31 cellular contexts compared by ENCODE assay signal in genomic region chr20:32888636-32889035, GRCh38. TPM values are rescaled to one million over a fixed set of nuclear protein-coding genes. Genes with fewer than 3 reads are reported as not detected.
"Had no signal": no experiment of that assay in that cellular context is flagged by ENCODE, and none has a peak within 500 bp of the region (broad histone marks: within the 10 kb centered on the region; RNA-seq: fewer than 3 reads in every experiment).

No MANE protein-coding gene starts in this region.

- H3K27me3 Mint-ChIP-seq: activated CD4-positive, alpha-beta T cell treated with anti-CD3 and anti-CD28 coated beads, Interleukin-2, amount 10 ng/mL, durations not matched to agents 7 days and 5 days; activated CD8-positive, alpha-beta T cell treated with anti-CD3 and anti-CD28 coated beads for 36 hours; activated T-helper 17 cell treated with anti-CD3 and anti-CD28 coated beads, Interleukin-2, amount 50 U/mL, for 72 hours; dendritic cell treated with granulocyte-macrophage colony-stimulating factor and Interleukin-4, amounts not matched to agents 40 ng/mL and 50 ng/mL, for 4 days; progenitor cell of endocrine pancreas; stimulated activated naive CD8-positive, alpha-beta T cell treated with anti-CD3 and anti-CD28 coated beads, Interleukin-15, Interleukin-2, amounts not matched to agents 100 ng/mL and 50 ng/mL, for 24 hours; type B pancreatic cell had no signal

- H3K27me3 ChIP-seq: breast epithelium, esophagus muscularis mucosa, foreskin keratinocyte, heart left ventricle, neural progenitor cell, right lobe of liver, uterus had no signal

- H3K4me3 Mint-ChIP-seq: activated CD4-positive, alpha-beta T cell treated with anti-CD3 and anti-CD28 coated beads, Interleukin-2, amount 10 ng/mL, durations not matched to agents 7 days and 5 days; activated CD8-positive, alpha-beta T cell treated with anti-CD3 and anti-CD28 coated beads for 36 hours; activated T-cell treated with anti-CD3 and anti-CD28 coated beads, Interleukin-2, amount 50 U/mL, for 4 hours; activated T-helper 17 cell treated with anti-CD3 and anti-CD28 coated beads, Interleukin-2, amount 50 U/mL, for 72 hours; dendritic cell treated with granulocyte-macrophage colony-stimulating factor and Interleukin-4, amounts not matched to agents 40 ng/mL and 50 ng/mL, for 4 days; immature natural killer cell; natural killer cell; neural progenitor cell; stimulated activated effector memory CD8-positive, alpha-beta T cell treated with anti-CD3 and anti-CD28 coated beads, Interleukin-12 subunit alpha, Interleukin-12 subunit beta, amount 100 ng/mL, for 72 hours; stimulated activated naive CD8-positive, alpha-beta T cell treated with anti-CD3 and anti-CD28 coated beads, Interleukin-15, Interleukin-2, amounts not matched to agents 100 ng/mL and 50 ng/mL, for 24 hours; type B pancreatic cell had no signal

- H3K27ac ChIP-seq: breast epithelium, esophagus muscularis mucosa, foreskin keratinocyte, heart left ventricle, lower lobe of right lung, neural progenitor cell, right lobe of liver, uterus had no signal

- H3K36me3 ChIP-seq: breast epithelium, esophagus muscularis mucosa, heart left ventricle, lower lobe of right lung, neural progenitor cell, right lobe of liver, uterus had no signal

- H2AFZ ChIP-seq: neural progenitor cell had no signal

- H3K4me2 ChIP-seq: neural progenitor cell had no signal

- H3K4me3 ChIP-seq: breast epithelium, esophagus muscularis mucosa, heart left ventricle, lower lobe of right lung, neural progenitor cell, right lobe of liver, uterus had no signal

- H3K9me3 ChIP-seq: breast epithelium, esophagus muscularis mucosa, heart left ventricle, lower lobe of right lung, right lobe of liver, uterus had no signal

- H3K27ac Mint-ChIP-seq: activated CD4-positive, alpha-beta T cell treated with anti-CD3 and anti-CD28 coated beads, Interleukin-2, amount 10 ng/mL, durations not matched to agents 7 days and 5 days; activated CD8-positive, alpha-beta T cell treated with anti-CD3 and anti-CD28 coated beads for 36 hours; activated T-helper 17 cell treated with anti-CD3 and anti-CD28 coated beads, Interleukin-2, amount 50 U/mL, for 72 hours; dendritic cell treated with granulocyte-macrophage colony-stimulating factor and Interleukin-4, amounts not matched to agents 40 ng/mL and 50 ng/mL, for 4 days; immature natural killer cell; natural killer cell; neural progenitor cell; progenitor cell of endocrine pancreas; stimulated activated effector memory CD8-positive, alpha-beta T cell treated with anti-CD3 and anti-CD28 coated beads, Interleukin-12 subunit alpha, Interleukin-12 subunit beta, amount 100 ng/mL, for 72 hours; stimulated activated naive CD8-positive, alpha-beta T cell treated with anti-CD3 and anti-CD28 coated beads, Interleukin-15, Interleukin-2, amounts not matched to agents 100 ng/mL and 50 ng/mL, for 24 hours; type B pancreatic cell had no signal

- ATAC-seq: activated CD8-positive, alpha-beta T cell treated with anti-CD3 and anti-CD28 coated beads for 36 hours; activated T-cell treated with anti-CD3 and anti-CD28 coated beads, Interleukin-2, amount 50 U/mL, for 4 hours; activated T-helper 17 cell treated with anti-CD3 and anti-CD28 coated beads, Interleukin-2, amount 50 U/mL, for 72 hours; foreskin keratinocyte; heart left ventricle; lower lobe of right lung; natural killer cell; right lobe of liver; stimulated activated effector memory CD8-positive, alpha-beta T cell treated with anti-CD3 and anti-CD28 coated beads, Interleukin-12 subunit alpha, Interleukin-12 subunit beta, amount 100 ng/mL, for 72 hours had no signal

- DNase-seq: activated CD4-positive, alpha-beta T cell treated with anti-CD3 and anti-CD28 coated beads for 1 hour; activated CD4-positive, alpha-beta T cell treated with anti-CD3 and anti-CD28 coated beads, Interleukin-2, amount 10 ng/mL, durations not matched to agents 7 days and 5 days; activated CD8-positive, alpha-beta T cell treated with anti-CD3 and anti-CD28 coated beads for 36 hours; activated gamma-delta T cell treated with Interleukin-2 at 50 U/mL for 16 hours; activated naive CD4-positive, alpha-beta T cell treated with anti-CD3 and anti-CD28 coated beads, Interleukin-2, amount 50 U/mL, for 16 hours; activated T-cell treated with anti-CD3 and anti-CD28 coated beads, Interleukin-2, amount 50 U/mL, for 4 hours; amygdala; central memory CD4-positive, alpha-beta T cell; foreskin keratinocyte; heart left ventricle; hypothalamus; immature natural killer cell; lower lobe of right lung; mesenchymal stem cell; natural killer cell; right lobe of liver; stimulated activated CD4-positive, alpha-beta T cell treated with anti-CD3 and anti-CD28 coated beads, Interleukin-12 subunit alpha, Interleukin-12 subunit beta, amount 100 ng/mL, for 4 hours; stimulated activated CD4-positive, alpha-beta T cell treated with anti-CD3 and anti-CD28 coated beads, Interleukin-4, amount 100 ng/mL, for 1 hour; T1000; uterus had no signal

- H3K36me3 Mint-ChIP-seq: natural killer cell; neural progenitor cell; stimulated activated effector memory CD8-positive, alpha-beta T cell treated with anti-CD3 and anti-CD28 coated beads, Interleukin-12 subunit alpha, Interleukin-12 subunit beta, amount 100 ng/mL, for 72 hours; type B pancreatic cell had no signal

- H3K9me3 Mint-ChIP-seq: activated CD4-positive, alpha-beta T cell treated with anti-CD3 and anti-CD28 coated beads, Interleukin-2, amount 10 ng/mL, durations not matched to agents 7 days and 5 days; activated CD8-positive, alpha-beta T cell treated with anti-CD3 and anti-CD28 coated beads for 36 hours; activated T-cell treated with anti-CD3 and anti-CD28 coated beads, Interleukin-2, amount 50 U/mL, for 4 hours; activated T-helper 17 cell treated with anti-CD3 and anti-CD28 coated beads, Interleukin-2, amount 50 U/mL, for 72 hours; dendritic cell treated with granulocyte-macrophage colony-stimulating factor and Interleukin-4, amounts not matched to agents 40 ng/mL and 50 ng/mL, for 4 days; immature natural killer cell; natural killer cell; neural progenitor cell; stimulated activated effector memory CD8-positive, alpha-beta T cell treated with anti-CD3 and anti-CD28 coated beads, Interleukin-12 subunit alpha, Interleukin-12 subunit beta, amount 100 ng/mL, for 72 hours; stimulated activated naive CD8-positive, alpha-beta T cell treated with anti-CD3 and anti-CD28 coated beads, Interleukin-15, Interleukin-2, amounts not matched to agents 100 ng/mL and 50 ng/mL, for 24 hours; type B pancreatic cell had no signal

- H3K4me1 ChIP-seq: breast epithelium, esophagus muscularis mucosa, foreskin keratinocyte, heart left ventricle, lower lobe of right lung, right lobe of liver, uterus had no signal

- H3K4me1 Mint-ChIP-seq: activated CD4-positive, alpha-beta T cell treated with anti-CD3 and anti-CD28 coated beads, Interleukin-2, amount 10 ng/mL, durations not matched to agents 7 days and 5 days; activated T-helper 17 cell treated with anti-CD3 and anti-CD28 coated beads, Interleukin-2, amount 50 U/mL, for 72 hours; immature natural killer cell; natural killer cell; stimulated activated effector memory CD8-positive, alpha-beta T cell treated with anti-CD3 and anti-CD28 coated beads, Interleukin-12 subunit alpha, Interleukin-12 subunit beta, amount 100 ng/mL, for 72 hours had no signal

RNA-seq across cellular contexts. Expression of gene EFCAB8, which starts 29.9 kb away (rescaled TPM):
- total RNA-seq: foreskin keratinocyte, kidney epithelial cell, skeletal muscle tissue had no signal
- polyA plus RNA-seq: foreskin keratinocyte had no signal
